In the genomic region with DNA sequence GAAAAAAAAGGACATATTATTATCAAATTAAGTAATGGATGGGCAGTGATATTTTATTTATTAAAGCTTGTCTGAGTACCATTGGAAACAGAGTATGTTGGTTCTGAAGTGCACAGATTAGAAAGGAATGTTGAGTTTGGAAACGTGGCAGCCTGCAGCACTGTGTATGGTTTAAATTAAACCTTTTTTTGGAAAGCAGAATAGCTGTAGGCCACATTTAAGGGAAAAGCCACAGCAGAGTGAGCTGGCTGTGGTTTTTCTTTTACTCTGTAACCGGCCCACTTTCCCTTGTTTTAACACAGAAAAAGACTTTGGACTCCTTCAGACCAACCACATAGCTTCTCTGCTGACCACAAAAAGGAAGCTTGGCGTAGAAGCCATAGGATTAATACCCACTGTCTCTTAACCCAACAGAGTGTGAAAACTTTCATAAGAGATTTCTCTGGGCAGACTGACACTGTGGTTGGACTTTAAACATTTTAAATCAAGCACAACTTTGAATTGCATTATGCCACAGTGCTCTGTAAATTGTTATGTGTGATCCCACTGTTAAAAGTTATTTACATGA, we compare ENCODE assay signal across 9 cellular contexts.
A peak's percentile ranks its signal among the peaks of the same experiment; 100 is the strongest.
DNase-seq lines count a peak whose midpoint lies in the region; ATAC-seq, FAIRE-seq and TF ChIP-seq lines count a peak whose summit lies in the region.
"Had no signal": no experiment of that assay in that cellular context is flagged by ENCODE, and none has a peak within 500 bp of the region (broad histone marks: within the 10 kb centered on the region; RNA-seq: fewer than 3 reads in every experiment).

No MANE protein-coding gene starts in this region.

- peaks cover 28% of the 10 kb centered on the region for H3K4me1 Mint-ChIP-seq in activated CD8-positive, alpha-beta memory T cell treated with anti-CD3 and anti-CD28 coated beads, Interleukin-2, amount 10 ng/mL, durations not matched to agents 7 days and 5 days

- no peaks in the 10 kb centered on the region for H3K36me3 Mint-ChIP-seq in activated CD8-positive, alpha-beta memory T cell treated with anti-CD3 and anti-CD28 coated beads, Interleukin-2, amount 10 ng/mL, durations not matched to agents 7 days and 5 days

- H3K4me3 Mint-ChIP-seq in activated CD8-positive, alpha-beta memory T cell treated with anti-CD3 and anti-CD28 coated beads, Interleukin-2, amount 10 ng/mL, durations not matched to agents 7 days and 5 days, result no peak overlapping the region

- ATAC-seq in activated CD8-positive, alpha-beta memory T cell treated with anti-CD3 and anti-CD28 coated beads, Interleukin-2, amount 10 ng/mL, durations not matched to agents 7 days and 5 days, result peak; percentile 39
- ATAC-seq in HG02759 (IDR thresholded peaks at IDR 0.05; ENCODE audit: unreplicated experiment) (no peak), HG03460 (IDR thresholded peaks at IDR 0.05; ENCODE audit: unreplicated experiment) (no peak)

- no peak for TF ChIP-seq POLR2A in uterus (IDR thresholded peaks at IDR 0.05)

- H3K4me1 ChIP-seq in ascending aorta, result peaks cover 15 to 61% of the 10 kb centered on the region in 2 donors
- peaks cover 14 to 32% of the 10 kb centered on the region in 2 donors for H3K4me1 ChIP-seq in kidney (ENCODE audit: control insufficient read depth in 1 of 2, insufficient read depth in 1 of 2, low read depth in 1 of 2, low read length in 2 of 2)
- H3K4me1 ChIP-seq in uterus, result peaks cover 0 to 7% of the 10 kb centered on the region in 2 donors

- H3K36me3 ChIP-seq in ascending aorta, result no peaks in the 10 kb centered on the region
- H3K36me3 ChIP-seq in kidney (ENCODE audit: control insufficient read depth in 1 of 2, insufficient read depth in 2 of 2, low read length in 2 of 2), result no peaks in the 10 kb centered on the region
- no peaks in the 10 kb centered on the region for H3K36me3 ChIP-seq in uterus

- peak; percentile 67 for FAIRE-seq in kidney (lab: Jason Lieb, UNC)

- peak; percentile 53 for DNase-seq in activated CD8-positive, alpha-beta memory T cell treated with anti-CD3 and anti-CD28 coated beads, Interleukin-2, amount 10 ng/mL, durations not matched to agents 7 days and 5 days
- no peak for DNase-seq in activated CD8-positive, alpha-beta memory T cell treated with anti-CD3 and anti-CD28 coated beads, Interleukin-2, amount 50 U/mL, for 4 hours
- no peak for DNase-seq in ascending aorta (ENCODE audit: low spot score in 2 of 2)
- no peak for DNase-seq in kidney
- DNase-seq in uterus, result no peak
- no peak for DNase-seq in NCI-H1048 (lab: John Stamatoyannopoulos, UW)

- peak overlapping the region in 1 of 2 donors; percentile 14 for H3K9ac ChIP-seq in kidney (ENCODE audit: low read length in 2 of 2)

- intact Hi-C loops in ascending aorta (cut with DNase I), result no loop called here
- intact Hi-C loops in kidney (cut with DNase I), result no loop called here
- intact Hi-C loops in uterus (cut with DNase I; ENCODE audit: low total_unique reads), result no loop called here

- no peak overlapping the region for H3K27ac Mint-ChIP-seq in activated CD8-positive, alpha-beta memory T cell treated with anti-CD3 and anti-CD28 coated beads, Interleukin-2, amount 10 ng/mL, durations not matched to agents 7 days and 5 days

- no peaks in the 10 kb centered on the region for H3K9me3 Mint-ChIP-seq in activated CD8-positive, alpha-beta memory T cell treated with anti-CD3 and anti-CD28 coated beads, Interleukin-2, amount 10 ng/mL, durations not matched to agents 7 days and 5 days (ENCODE audit: low read depth)

- H3K9me3 ChIP-seq in ascending aorta, result no peaks in the 10 kb centered on the region
- no peaks in the 10 kb centered on the region for H3K9me3 ChIP-seq in kidney (ENCODE audit: control insufficient read depth in 1 of 2, low read length in 2 of 2)
- no peaks in the 10 kb centered on the region for H3K9me3 ChIP-seq in uterus

- H3K27me3 Mint-ChIP-seq in activated CD8-positive, alpha-beta memory T cell treated with anti-CD3 and anti-CD28 coated beads, Interleukin-2, amount 10 ng/mL, durations not matched to agents 7 days and 5 days, result peaks cover 22% of the 10 kb centered on the region

- no peak for TF ChIP-seq CTCF in ascending aorta (IDR thresholded peaks at IDR 0.05)
- TF ChIP-seq CTCF in kidney (IDR thresholded peaks at IDR 0.05; ENCODE audit: borderline replicate concordance, extremely low read depth, insufficient read depth), result no peak
- TF ChIP-seq CTCF in uterus (IDR thresholded peaks at IDR 0.05), result no peak

- H3K27me3 ChIP-seq in ascending aorta, result no peaks in the 10 kb centered on the region
- H3K27me3 ChIP-seq in uterus, result no peaks in the 10 kb centered on the region

- peak overlapping the region in 1 of 2 donors; percentile 36 for H3K4me3 ChIP-seq in ascending aorta
- no peak overlapping the region for H3K4me3 ChIP-seq in kidney (ENCODE audit: low read length in 2 of 2)
- H3K4me3 ChIP-seq in uterus, result no peak overlapping the region

- H3K27ac ChIP-seq in ascending aorta (peak overlapping the region; percentile 72 to 81), kidney (ENCODE audit: low read depth in 2 of 2, low read length in 2 of 2) (peak overlapping the region; percentile 7 to 48), uterus (peak overlapping the region; percentile 45 to 62)
- H3K27ac ChIP-seq: C4-2B had no signal

- CTCF ChIA-PET in activated CD8-positive, alpha-beta memory T cell treated with anti-CD3 and anti-CD28 coated beads, Interleukin-2, amount 10 ng/mL, durations not matched to agents 7 days and 5 days (lab: Charles Lee), result interaction anchor here (0.8 to 2.0 kb wide), 2 partner anchors 18 to 108 kb away, joined by 3 to 9 read pairs; no protein-coding TSS in a partner anchor
